ENCODE assay signal across 1 cellular context in genomic region chr2:74178211-74179062, GRCh38.
A peak's percentile ranks its signal among the peaks of the same experiment; 100 is the strongest.
TF ChIP-seq lines count a peak whose summit lies in the region.

TSS of gene MOB1A (minus strand) at chr2:74178879. CDS start at chr2:74178674, 205 bp downstream.

TF ChIP-seq in K562, 482 proteins besides CTCF, POLR2A, EP300 and RAD21 (continued from another document and continues in another):
- no peak for TF ChIP-seq E4F1 (CRISPR knock-in tag; IDR thresholded peaks at IDR 0.05; ENCODE audit: borderline replicate concordance)
- no peak for TF ChIP-seq ZNF140 (CRISPR knock-in tag; IDR thresholded peaks at IDR 0.05)
- TF ChIP-seq SMARCA4 (IDR thresholded peaks at IDR 0.05), result 0 out of 2 replicates have a peak, but pooled peaks have one; percentile 9
- peak; percentile 16 for TF ChIP-seq RBM25 (IDR thresholded peaks at IDR 0.05; ENCODE audit: low read depth, low read length, severe bottlenecking)
- TF ChIP-seq HEY1 (CRISPR knock-in tag; IDR thresholded peaks at IDR 0.05; ENCODE audit: borderline replicate concordance), result no peak
- TF ChIP-seq CHD4 (IDR thresholded peaks at IDR 0.05; ENCODE audit: insufficient read depth, insufficient replicate concordance, low read depth, low read length, poor library complexity, severe bottlenecking), result no peak
- no peak for TF ChIP-seq ZNF77 (CRISPR knock-in tag; IDR thresholded peaks at IDR 0.05)
- TF ChIP-seq TFAP4 (CRISPR knock-in tag; IDR thresholded peaks at IDR 0.05; ENCODE audit: borderline replicate concordance), result peak; percentile 44; the same call in 1 of the 2 replicates
- no peak for TF ChIP-seq MEF2D (tag; conservative IDR thresholded peaks at IDR 0.05; ENCODE audit: low read depth)
- peak; percentile 52 for TF ChIP-seq CTBP1 (IDR thresholded peaks at IDR 0.05; ENCODE audit: borderline replicate concordance)
- TF ChIP-seq MNT (conservative IDR thresholded peaks at IDR 0.05), result peak; percentile 34 to 77; a peak in 2 of 4 replicates
- no peak for TF ChIP-seq ARID3A (IDR thresholded peaks at IDR 0.05; ENCODE audit: borderline replicate concordance, low read depth, low read length)
- no peak for TF ChIP-seq ZNF121 (CRISPR knock-in tag; conservative IDR thresholded peaks at IDR 0.05)
- TF ChIP-seq THAP12 (CRISPR knock-in tag; IDR thresholded peaks at IDR 0.05), result peak; percentile 87
- TF ChIP-seq MAX (CRISPR knock-in tag; IDR thresholded peaks at IDR 0.05), result no peak
- peak; percentile 88 for TF ChIP-seq VEZF1 (CRISPR knock-in tag; IDR thresholded peaks at IDR 0.05)
- no peak for TF ChIP-seq BACH1 (tag; IDR thresholded peaks at IDR 0.05)
- no peak for TF ChIP-seq ZNF280A (IDR thresholded peaks at IDR 0.05; ENCODE audit: low read depth, partially characterized antibody)
- TF ChIP-seq ARID2 (IDR thresholded peaks at IDR 0.05), result no peak
- TF ChIP-seq ZNF197 (CRISPR knock-in tag; IDR thresholded peaks at IDR 0.05; ENCODE audit: low read depth), result no peak; the same call in 1 of the 2 replicates
- no peak for TF ChIP-seq KLF13 (tag; IDR thresholded peaks at IDR 0.05; ENCODE audit: borderline replicate concordance, low read depth)
- no peak for TF ChIP-seq NCOA6 (IDR thresholded peaks at IDR 0.05)
- TF ChIP-seq E2F6 (IDR thresholded peaks at IDR 0.05; ENCODE audit: borderline replicate concordance in 1 of 2, extremely low read depth in 1 of 2, insufficient read depth in 1 of 2, insufficient read length in 1 of 2, low read depth in 1 of 2, low read length in 1 of 2, poor library complexity in 1 of 2, severe bottlenecking in 1 of 2), result peak; percentile 43 to 68
- TF ChIP-seq SFPQ (IDR thresholded peaks at IDR 0.05; ENCODE audit: low read depth, low read length), result no peak
- TF ChIP-seq WHSC1 (IDR thresholded peaks at IDR 0.05; ENCODE audit: low read length), result no peak
- peak; percentile 74 for TF ChIP-seq HNRNPL (IDR thresholded peaks at IDR 0.05; ENCODE audit: low read depth, low read length)
- peak; percentile 78 for TF ChIP-seq CREB3L1 (IDR thresholded peaks at IDR 0.05; ENCODE audit: borderline replicate concordance, low read depth)
- TF ChIP-seq RREB1 (CRISPR knock-in tag; IDR thresholded peaks at IDR 0.05), result peak; percentile 12; the same call in 1 of the 2 replicates
- peak; percentile 96 for TF ChIP-seq RBBP5 (IDR thresholded peaks at IDR 0.05; ENCODE audit: borderline replicate concordance, insufficient read depth, low read length, poor library complexity, severe bottlenecking)
